18 cellular contexts compared by ENCODE assay signal in genomic region chr12:56546680-56547079, GRCh38. TPM values are rescaled to one million over a fixed set of nuclear protein-coding genes. Genes with fewer than 3 reads are reported as not detected.
DNase-seq lines count a peak whose midpoint lies in the region; ATAC-seq and TF ChIP-seq lines count a peak whose summit lies in the region.
"Had no signal": no experiment of that assay in that cellular context is flagged by ENCODE, and none has a peak within 500 bp of the region (broad histone marks: within the 10 kb centered on the region; RNA-seq: fewer than 3 reads in every experiment).

No MANE protein-coding gene starts in this region.

- intact Hi-C loops in right cardiac atrium (cut with DNase I), result no loop called here

- H2AFZ ChIP-seq in osteoblast (ENCODE audit: low read length), result no peak overlapping the region
- H2AFZ ChIP-seq: GM23248 had no signal

- DNase-seq in GF-D8 (lab: John Stamatoyannopoulos, UW) (peak; percentile 45), HL-60 (ENCODE audit: low read depth in 1 of 2, low spot score in 1 of 2) (peak in 1 of 2 experiments; percentile 55), NB4 (ENCODE audit: low read depth) (peak; percentile 58), left kidney (ENCODE audit: low read depth, low spot score) (peak; percentile 4), osteoblast (ENCODE audit: insufficient read length, low spot score, missing footprints) (no peak), right cardiac atrium (no peak)
- DNase-seq: ACHN; BE2C; C1 segment of cervical spinal cord; CD4-positive, CD25-positive, alpha-beta regulatory T cell; CD8-positive, alpha-beta memory T cell; COR-L47; DMS 273 treated with DMSO at 0.1 percent for 48 hours; GM23248; HCEC 1CT had no signal

- ATAC-seq in HG03342 (IDR thresholded peaks at IDR 0.05; ENCODE audit: unreplicated experiment) (no peak), right cardiac atrium (no peak)
- ATAC-seq: HepG2 had no signal

- no peak for TF ChIP-seq CTCF in HL-60 (IDR thresholded peaks at IDR 0.05; ENCODE audit: insufficient read depth, low read length)
- no peak for TF ChIP-seq CTCF in NB4 (IDR thresholded peaks at IDR 0.05; ENCODE audit: low read depth, low read length)
- no peak for TF ChIP-seq CTCF in osteoblast (IDR thresholded peaks at IDR 0.05; ENCODE audit: extremely low read depth, low read depth, low read length)

- peaks cover 83% of the 10 kb centered on the region for H3K79me2 ChIP-seq in osteoblast (ENCODE audit: insufficient read depth, low read length)

- no peaks in the 10 kb centered on the region for H3K27me3 ChIP-seq in HL-60 (ENCODE audit: insufficient read depth, poor library complexity, severe bottlenecking)
- H3K27me3 ChIP-seq in osteoblast (ENCODE audit: insufficient read depth, low read length), result no peaks in the 10 kb centered on the region
- H3K27me3 ChIP-seq in right cardiac atrium (ENCODE audit: control insufficient read depth, insufficient read depth), result no peaks in the 10 kb centered on the region
- H3K27me3 ChIP-seq: BE2C had no signal

- H4K20me1 ChIP-seq in osteoblast (ENCODE audit: insufficient read depth, low read length), result peaks cover 14% of the 10 kb centered on the region

- H3K4me2 ChIP-seq in osteoblast (ENCODE audit: insufficient read depth, low read length), result no peak overlapping the region

- TF ChIP-seq POLR2A in NB4 (IDR thresholded peaks at IDR 0.05; ENCODE audit: extremely low read depth, insufficient read length), result no peak

- peak overlapping the region; percentile 19; the same call in 1 of the 2 replicates for H3K27ac ChIP-seq in HL-60 (replicated peaks)
- H3K27ac ChIP-seq in osteoblast (ENCODE audit: low read depth, low read length), result no peak overlapping the region
- no peak overlapping the region for H3K27ac ChIP-seq in right cardiac atrium (ENCODE audit: low read length)
- H3K27ac ChIP-seq: GM23248 had no signal

- no peak overlapping the region for H3K4me3 ChIP-seq in HL-60 (replicated peaks; ENCODE audit: insufficient read depth, low read length)
- no peak overlapping the region for H3K4me3 ChIP-seq in NB4 (ENCODE audit: low read depth, low read length)
- H3K4me3 ChIP-seq in osteoblast (ENCODE audit: insufficient read depth, low read length), result no peak overlapping the region
- no peak overlapping the region for H3K4me3 ChIP-seq in right cardiac atrium (ENCODE audit: low read length)
- H3K4me3 ChIP-seq: GM23248 had no signal

- H3K36me3 ChIP-seq in osteoblast (ENCODE audit: insufficient read depth, low read length), result no peaks in the 10 kb centered on the region
- H3K36me3 ChIP-seq: BE2C had no signal

- H3K4me1 ChIP-seq in osteoblast (ENCODE audit: insufficient read depth, low read length) (no peaks in the 10 kb centered on the region), right cardiac atrium (ENCODE audit: control insufficient read depth, insufficient read depth, low read length) (no peaks in the 10 kb centered on the region)
- H3K4me1 ChIP-seq: BE2C had no signal

- H3K9me3 ChIP-seq in osteoblast (ENCODE audit: low read depth, low read length), result no peaks in the 10 kb centered on the region
- H3K9me3 ChIP-seq in right cardiac atrium (ENCODE audit: control insufficient read depth, low read length), result no peaks in the 10 kb centered on the region
- H3K9me3 ChIP-seq: BE2C had no signal

- WGBS in right cardiac atrium, result 78% methylated on average over 5 of the region's 5 CpGs

RNA-seq across cellular contexts. Expression of gene RBMS2, which starts 25.1 kb away (rescaled TPM):
- 24.2 and 26.2 TPM in 2 replicates for total RNA-seq in osteoblast
- 10 to 100 TPM; 29.6 to 41.4 (median 37.6) TPM for total RNA-seq in right cardiac atrium
- polyA plus RNA-seq in right cardiac atrium, result 11.0 TPM

RNA-seq across cellular contexts. Expression of gene GLS2, which starts 58.7 kb away (rescaled TPM):
- total RNA-seq in osteoblast (0.36 TPM in 1 of 2 replicates, not detected in the other), right cardiac atrium (1 to 10 TPM in 1 of 4 donors, under 1 TPM in 3; 0.42 to 1.2 (median 0.57) TPM)
- polyA plus RNA-seq in right cardiac atrium, result 0.63 TPM
- total RNA-seq: GM23248, H4 had no signal
- polyA plus RNA-seq: GM23248 had no signal

Comparison
In these comparisons a context has a peak if more than half of its experiments do, and no peak if none do; other contexts are left out.
1. DNase-seq: peak in GF-D8 (single experiment), NB4 (single experiment) and left kidney (single experiment); none in osteoblast (single experiment) and right cardiac atrium (0 of 3).